ENCODE assay signal across 22 cellular contexts in genomic region chr5:11733185-11733839, GRCh38.
"Had no signal": no experiment of that assay in that cellular context is flagged by ENCODE, and none has a peak within 500 bp of the region (broad histone marks: within the 10 kb centered on the region; RNA-seq: fewer than 3 reads in every experiment).

No MANE protein-coding gene starts in this region.

- H3K4me3 ChIP-seq: esophagus squamous epithelium, mucosa of descending colon, ovary, psoas muscle, spleen, testis, tibial nerve, upper lobe of right lung, vagina had no signal

- H3K27me3 Mint-ChIP-seq: effector memory CD8-positive, alpha-beta T cell; stimulated activated memory B cell treated with anti-CD40 and anti-IgM and Interleukin-4, amounts not matched to agents 10 μg/mL and 1 μg/mL and 100 μg/mL, for 72 hours; stimulated activated naive CD8-positive, alpha-beta T cell treated with anti-CD3 and anti-CD28 coated beads, Interleukin-15, Interleukin-2, amounts not matched to agents 100 ng/mL and 50 ng/mL, for 24 hours had no signal

- H3K4me1 Mint-ChIP-seq: naive thymus-derived CD8-positive, alpha-beta T cell; neural crest cell; stimulated activated memory B cell treated with anti-CD40 and anti-IgM and Interleukin-4, amounts not matched to agents 10 μg/mL and 1 μg/mL and 100 μg/mL, for 72 hours had no signal

- H3K27me3 ChIP-seq: esophagus squamous epithelium, foreskin keratinocyte, ovary, spleen, testis, tibial nerve, upper lobe of right lung, vagina had no signal

- H3K4me1 ChIP-seq: esophagus squamous epithelium, foreskin keratinocyte, psoas muscle, spleen, testis, tibial nerve, upper lobe of right lung, vagina had no signal

- H3K4me3 Mint-ChIP-seq: effector memory CD8-positive, alpha-beta T cell; naive thymus-derived CD8-positive, alpha-beta T cell; neural crest cell; stimulated activated memory B cell treated with anti-CD40 and anti-IgM and Interleukin-4, amounts not matched to agents 10 μg/mL and 1 μg/mL and 100 μg/mL, for 72 hours; stimulated activated naive CD8-positive, alpha-beta T cell treated with anti-CD3 and anti-CD28 coated beads, Interleukin-15, Interleukin-2, amounts not matched to agents 100 ng/mL and 50 ng/mL, for 24 hours had no signal

- H3K9me3 ChIP-seq: esophagus squamous epithelium, mucosa of descending colon, ovary, psoas muscle, testis, tibial nerve, upper lobe of right lung, vagina had no signal

- H3K27ac Mint-ChIP-seq: effector memory CD8-positive, alpha-beta T cell; naive thymus-derived CD8-positive, alpha-beta T cell; stimulated activated memory B cell treated with anti-CD40 and anti-IgM and Interleukin-4, amounts not matched to agents 10 μg/mL and 1 μg/mL and 100 μg/mL, for 72 hours; stimulated activated naive CD8-positive, alpha-beta T cell treated with anti-CD3 and anti-CD28 coated beads, Interleukin-15, Interleukin-2, amounts not matched to agents 100 ng/mL and 50 ng/mL, for 24 hours had no signal

- H3K27ac ChIP-seq: esophagus squamous epithelium, foreskin keratinocyte, ovary, psoas muscle, spleen, testis, tibial nerve, upper lobe of right lung, vagina had no signal

- H3K9me3 Mint-ChIP-seq: stimulated activated memory B cell treated with anti-CD40 and anti-IgM and Interleukin-4, amounts not matched to agents 10 μg/mL and 1 μg/mL and 100 μg/mL, for 72 hours had no signal

- ATAC-seq: effector memory CD8-positive, alpha-beta T cell; foreskin keratinocyte; left colon; mucosa of descending colon; naive thymus-derived CD8-positive, alpha-beta T cell; psoas muscle; sciatic nerve; stimulated activated memory B cell treated with anti-CD40 and anti-IgM and Interleukin-4, amounts not matched to agents 10 μg/mL and 1 μg/mL and 100 μg/mL, for 72 hours; upper lobe of right lung had no signal

- DNase-seq: effector memory CD8-positive, alpha-beta T cell; esophagus squamous epithelium; foreskin keratinocyte; left colon; mammary epithelial cell; mucosa of descending colon; naive thymus-derived CD8-positive, alpha-beta T cell; ovary; psoas muscle; retina; spleen; stimulated activated CD4-positive, alpha-beta T cell treated with anti-CD3 and anti-CD28 coated beads, Interleukin-15, amount 100 ng/mL, for 24 hours; stimulated activated CD4-positive, alpha-beta T cell treated with anti-CD3 and anti-CD28 coated beads, Interleukin-1b, Interleukin-23, amount 100 ng/mL, for 48 hours; stimulated activated CD4-positive, alpha-beta T cell treated with anti-CD3 and anti-CD28 coated beads, Interleukin-4, amount 100 ng/mL, for 24 hours; testis; upper lobe of right lung had no signal

- H3K36me3 Mint-ChIP-seq: naive thymus-derived CD8-positive, alpha-beta T cell; stimulated activated memory B cell treated with anti-CD40 and anti-IgM and Interleukin-4, amounts not matched to agents 10 μg/mL and 1 μg/mL and 100 μg/mL, for 72 hours had no signal

- H3K36me3 ChIP-seq: esophagus squamous epithelium, ovary, spleen, tibial nerve, upper lobe of right lung, vagina had no signal
